9 cellular contexts compared by ENCODE assay signal in genomic region chr20:47304287-47304686, GRCh38. TPM values are rescaled to one million over a fixed set of nuclear protein-coding genes. Genes with fewer than 3 reads are reported as not detected.
DNase-seq lines count a peak whose midpoint lies in the region; ATAC-seq and TF ChIP-seq lines count a peak whose summit lies in the region.
"Had no signal": no experiment of that assay in that cellular context is flagged by ENCODE, and none has a peak within 500 bp of the region (broad histone marks: within the 10 kb centered on the region; RNA-seq: fewer than 3 reads in every experiment).

No MANE protein-coding gene starts in this region.

- no TSS peak for BruUV-seq in HCT116 (replicated peaks; lab: Mats Ljungman, UMichigan)

- H3K4me1 ChIP-seq in HCT116 (ENCODE audit: control insufficient read depth in 1 of 2, insufficient read depth in 2 of 2, low read length in 2 of 2): no peaks in the 10 kb centered on the region

- H4K20me1 ChIP-seq in HCT116 (ENCODE audit: insufficient read depth): no peaks in the 10 kb centered on the region

- ATAC-seq in HCT116 (peak; percentile 52; the same call in 1 of the 2 replicates), left ventricle myocardium superior (peak; percentile 27), sciatic nerve (no peak), HG02840 (IDR thresholded peaks at IDR 0.05; ENCODE audit: low FRiP score, unreplicated experiment) (no peak)

- no peak overlapping the region for H3K9ac ChIP-seq in HCT116 (ENCODE audit: low read length)

- H3K4me2 ChIP-seq in HCT116 (ENCODE audit: low read length): no peak overlapping the region

- POLR2A ChIA-PET in HCT116 (lab: Charles Lee) (interaction anchor here (0.7 to 0.9 kb wide), 2 partner anchors 13 to 1784 kb away, joined by 3 to 5 read pairs; no protein-coding TSS in a partner anchor), RWPE1 (lab: Yijun Ruan, JAX; ENCODE audit: low non-redundant PET) (interaction anchor here (0.7 kb wide), 2 partner anchors 57 to 1434 kb away, joined by 3 to 4 read pairs; no protein-coding TSS in a partner anchor)

- TF ChIP-seq CTCF in HCT116 (IDR thresholded peaks at IDR 0.05 in 2 of 3, conservative IDR thresholded peaks at IDR 0.05 in 1 of 3; ENCODE audit: borderline replicate concordance in 1 of 3, insufficient read depth in 1 of 3, low read depth in 2 of 3, low read length in 2 of 3): no peak
- no peak for TF ChIP-seq CTCF in RWPE1 (conservative IDR thresholded peaks at IDR 0.05; ENCODE audit: low read depth)

- H3K27ac ChIP-seq in HCT116 (ENCODE audit: low read depth, low read length) (no peak overlapping the region), RWPE1 (peak overlapping the region; percentile 70)

- no peaks in the 10 kb centered on the region for H3K27me3 ChIP-seq in HCT116 (ENCODE audit: insufficient read depth, low read length)

- H3K36me3 ChIP-seq in HCT116 (ENCODE audit: control insufficient read depth in 1 of 2, insufficient read depth in 2 of 2, low read length in 2 of 2): peaks cover 17 to 25% of the 10 kb centered on the region in 2 experiments; a peak in 3 of 4 replicates

- TF ChIP-seq POLR2A in HCT116 (IDR thresholded peaks at IDR 0.05; ENCODE audit: borderline replicate concordance, extremely low read depth, insufficient read depth, insufficient read length): no peak

- DNase-seq in HCT116 (ENCODE audit: low read depth, low spot score) (no peak), RWPE1 (ENCODE audit: low spot score) (no peak), left ventricle myocardium superior (no peak), sciatic nerve (ENCODE audit: low spot score) (peak; percentile 3), epidermal melanocyte (ENCODE audit: insufficient read length, low spot score) (no peak)
- DNase-seq in effector CD8-positive, alpha-beta T cell (lab: John Stamatoyannopoulos, UW): no peak
- DNase-seq in activated effector memory CD4-positive, alpha-beta T cell treated with anti-CD3 and anti-CD28 coated beads, Interleukin-2, amount 50 U/mL, for 16 hours: no peak
- DNase-seq: activated CD4-positive, CD25-positive, alpha-beta regulatory T cell had no signal

- RAD21 ChIA-PET in HCT116 (lab: Charles Lee; ENCODE audit: low non-redundant PET in 1 of 2, low total read pairs in 2 of 2, uncharacterized antibody in 2 of 2, unreplicated experiment in 2 of 2): no interaction called here

- no peak overlapping the region for H2AFZ ChIP-seq in HCT116 (ENCODE audit: low read depth, low read length, poor library complexity, severe bottlenecking)

- H3K9me2 ChIP-seq in HCT116 (ENCODE audit: insufficient read depth): no peaks in the 10 kb centered on the region

- no peak overlapping the region for H3K4me3 ChIP-seq in HCT116 (replicated peaks in 1 of 2; ENCODE audit: low read depth in 1 of 2, low read length in 2 of 2)

- H3K9me3 ChIP-seq in HCT116 (ENCODE audit: control insufficient read depth in 1 of 2, insufficient read depth in 1 of 2, low read depth in 1 of 2, low read length in 2 of 2): no peaks in the 10 kb centered on the region

- intact Hi-C loops in HCT116 (cut with micrococcal nuclease) (no loop called here), left ventricle myocardium superior (cut with micrococcal nuclease) (no loop called here), sciatic nerve (cut with DNase I) (no loop called here)

- peak; percentile 8; the same call in 1 of the 2 replicates for TF ChIP-seq RAD21 in HCT116 (IDR thresholded peaks at IDR 0.05; ENCODE audit: low read depth)

- CTCF ChIA-PET in HCT116 (lab: Charles Lee): interaction anchor here (1.3 kb wide), 1 partner anchor 80 kb away, joined by 5 read pairs; no protein-coding TSS in a partner anchor
- CTCF ChIA-PET in RWPE1 (lab: Yijun Ruan, JAX): interaction anchor here (0.7 to 3.6 kb wide), 4 partner anchors 12 to 318 kb away, joined by 3 to 31 read pairs (median 5); no protein-coding TSS in a partner anchor

- H3K79me2 ChIP-seq in HCT116 (ENCODE audit: insufficient read depth, low read length): peaks cover 53% of the 10 kb centered on the region

TF ChIP-seq in HCT116, 20 proteins besides CTCF, POLR2A, EP300 and RAD21:
- TF ChIP-seq, protein P1, sequence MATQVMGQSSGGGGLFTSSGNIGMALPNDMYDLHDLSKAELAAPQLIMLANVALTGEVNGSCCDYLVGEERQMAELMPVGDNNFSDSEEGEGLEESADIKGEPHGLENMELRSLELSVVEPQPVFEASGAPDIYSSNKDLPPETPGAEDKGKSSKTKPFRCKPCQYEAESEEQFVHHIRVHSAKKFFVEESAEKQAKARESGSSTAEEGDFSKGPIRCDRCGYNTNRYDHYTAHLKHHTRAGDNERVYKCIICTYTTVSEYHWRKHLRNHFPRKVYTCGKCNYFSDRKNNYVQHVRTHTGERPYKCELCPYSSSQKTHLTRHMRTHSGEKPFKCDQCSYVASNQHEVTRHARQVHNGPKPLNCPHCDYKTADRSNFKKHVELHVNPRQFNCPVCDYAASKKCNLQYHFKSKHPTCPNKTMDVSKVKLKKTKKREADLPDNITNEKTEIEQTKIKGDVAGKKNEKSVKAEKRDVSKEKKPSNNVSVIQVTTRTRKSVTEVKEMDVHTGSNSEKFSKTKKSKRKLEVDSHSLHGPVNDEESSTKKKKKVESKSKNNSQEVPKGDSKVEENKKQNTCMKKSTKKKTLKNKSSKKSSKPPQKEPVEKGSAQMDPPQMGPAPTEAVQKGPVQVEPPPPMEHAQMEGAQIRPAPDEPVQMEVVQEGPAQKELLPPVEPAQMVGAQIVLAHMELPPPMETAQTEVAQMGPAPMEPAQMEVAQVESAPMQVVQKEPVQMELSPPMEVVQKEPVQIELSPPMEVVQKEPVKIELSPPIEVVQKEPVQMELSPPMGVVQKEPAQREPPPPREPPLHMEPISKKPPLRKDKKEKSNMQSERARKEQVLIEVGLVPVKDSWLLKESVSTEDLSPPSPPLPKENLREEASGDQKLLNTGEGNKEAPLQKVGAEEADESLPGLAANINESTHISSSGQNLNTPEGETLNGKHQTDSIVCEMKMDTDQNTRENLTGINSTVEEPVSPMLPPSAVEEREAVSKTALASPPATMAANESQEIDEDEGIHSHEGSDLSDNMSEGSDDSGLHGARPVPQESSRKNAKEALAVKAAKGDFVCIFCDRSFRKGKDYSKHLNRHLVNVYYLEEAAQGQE (IDR thresholded peaks at IDR 0.05; ENCODE audit: low read depth): no peak
- TF ChIP-seq CBX3 (IDR thresholded peaks at IDR 0.05; ENCODE audit: low read depth) (no peak), SP1 (IDR thresholded peaks at IDR 0.05; ENCODE audit: low read depth) (no peak), CEBPB (IDR thresholded peaks at IDR 0.05; ENCODE audit: low read depth) (no peak), ZFX (IDR thresholded peaks at IDR 0.05) (no peak), ELF1 (IDR thresholded peaks at IDR 0.05; ENCODE audit: borderline replicate concordance, low read depth) (no peak), JUND (IDR thresholded peaks at IDR 0.05) (no peak), EGR1 (IDR thresholded peaks at IDR 0.05; ENCODE audit: low read depth) (no peak)

RNA-seq across cellular contexts. Expression of gene ZMYND8, which starts 52.2 kb away (rescaled TPM):
- total RNA-seq in HCT116 (2021; ENCODE audit: unreplicated experiment): 29.0 TPM
- polyA plus RNA-seq in HCT116 (2012): 16.1 and 18.2 TPM in 2 replicates
- 40.1 TPM for total RNA-seq in left ventricle myocardium superior
- 49.3 TPM for total RNA-seq in sciatic nerve

Comparison
In these comparisons a context has a peak if more than half of its experiments do, and no peak if none do; other contexts are left out.
1. ATAC-seq: peak in HCT116 (single experiment) and left ventricle myocardium superior (single experiment); none in sciatic nerve (single experiment) and HG02840 (single experiment).